In genomic region chr2:188294547-188294946, GRCh38 we compare ENCODE assay signal across 11 cellular contexts. TPM values are rescaled to one million over a fixed set of nuclear protein-coding genes. Genes with fewer than 3 reads are reported as not detected.
DNase-seq lines count a peak whose midpoint lies in the region; ATAC-seq, FAIRE-seq and TF ChIP-seq lines count a peak whose summit lies in the region.
"Had no signal": no experiment of that assay in that cellular context is flagged by ENCODE, and none has a peak within 500 bp of the region (broad histone marks: within the 10 kb centered on the region; RNA-seq: fewer than 3 reads in every experiment).

No MANE protein-coding gene starts in this region.

- H3K27ac Mint-ChIP-seq in WTC11: peak overlapping the region; percentile 94

- ATAC-seq in WTC11 (no peak), right cardiac atrium (no peak), left lobe of liver (no peak), HG02678 (IDR thresholded peaks at IDR 0.05; ENCODE audit: unreplicated experiment) (no peak)

- H3K4me1 Mint-ChIP-seq in WTC11: peaks cover 43% of the 10 kb centered on the region

- FAIRE-seq in G401.6 (lab: Jason Lieb, UNC): peak; percentile 99
- no peak for FAIRE-seq in frontal cortex (lab: Jason Lieb, UNC)

- H3K4me1 ChIP-seq in right cardiac atrium (ENCODE audit: control insufficient read depth, insufficient read depth, low read length): no peaks in the 10 kb centered on the region

- peaks cover 18% of the 10 kb centered on the region for H3K36me3 Mint-ChIP-seq in WTC11

- CTCF ChIA-PET in WTC11 (lab: Charles Lee): no interaction called here

- no peak overlapping the region for H3K27ac ChIP-seq in right cardiac atrium (ENCODE audit: low read length)

- TF ChIP-seq CTCF in WTC11 (IDR thresholded peaks at IDR 0.05): no peak
- no peak for TF ChIP-seq CTCF in retinal pigment epithelial cell (conservative IDR thresholded peaks at IDR 0.05; ENCODE audit: low read depth, low read length)

- H3K4me3 Mint-ChIP-seq in WTC11: peak overlapping the region; percentile 89

- 52% methylated on average over 1 of the region's 1 CpG for WGBS in right cardiac atrium

- H3K27me3 Mint-ChIP-seq in WTC11 (ENCODE audit: low read depth): no peaks in the 10 kb centered on the region

- intact Hi-C loops in right cardiac atrium (cut with DNase I): no loop called here

- no peaks in the 10 kb centered on the region for H3K9me3 ChIP-seq in right cardiac atrium (ENCODE audit: control insufficient read depth, low read length)

- H3K27me3 ChIP-seq in right cardiac atrium (ENCODE audit: control insufficient read depth, insufficient read depth): no peaks in the 10 kb centered on the region

- DNase-seq in WTC11 (ENCODE audit: low spot score) (no peak), right cardiac atrium (no peak), retinal pigment epithelial cell (ENCODE audit: low read depth) (no peak), D341Med (ENCODE audit: low spot score) (no peak), left lobe of liver (ENCODE audit: low spot score) (no peak), frontal cortex (ENCODE audit: low spot score in 2 of 2) (no peak)
- DNase-seq: activated CD8-positive, alpha-beta memory T cell treated with anti-CD3 and anti-CD28 coated beads for 24 hours; DND-41; NCI-H1092 treated with DMSO at 0.1 percent for 48 hours had no signal

- peaks cover 12% of the 10 kb centered on the region for H3K9me3 Mint-ChIP-seq in WTC11

- peak overlapping the region; percentile 62 for H3K4me3 ChIP-seq in right cardiac atrium (ENCODE audit: low read length)
- H3K4me3 ChIP-seq in retinal pigment epithelial cell (ENCODE audit: low read length): peak overlapping the region; percentile 76

- POLR2A ChIA-PET in WTC11 (lab: Charles Lee): interaction anchor here (2.9 kb wide), 1 partner anchor 16 kb away, joined by 24 read pairs; no protein-coding TSS in a partner anchor

TF ChIP-seq in WTC11, 78 proteins besides CTCF, POLR2A, EP300 and RAD21:
- TF ChIP-seq SMAD3 (CRISPR knock-in tag; IDR thresholded peaks at IDR 0.05; ENCODE audit: borderline replicate concordance) (no peak), ZNF121 (CRISPR knock-in tag; IDR thresholded peaks at IDR 0.05) (no peak), NR3C1 (CRISPR knock-in tag; conservative IDR thresholded peaks at IDR 0.05; ENCODE audit: low read depth) (no peak), ZNF416 (CRISPR knock-in tag; IDR thresholded peaks at IDR 0.05) (no peak), FOXJ3 (CRISPR knock-in tag; IDR thresholded peaks at IDR 0.05; ENCODE audit: borderline replicate concordance) (no peak), ZNF281 (CRISPR knock-in tag; IDR thresholded peaks at IDR 0.05) (no peak), ZBTB43 (CRISPR knock-in tag; IDR thresholded peaks at IDR 0.05) (no peak)

RNA-seq across cellular contexts. Expression of gene GULP1, which starts 2.9 kb away (rescaled TPM):
- total RNA-seq in WTC11 (2021) (75.1 to 82.1 TPM (median 80.5 TPM) in 3 replicates), right cardiac atrium (10 to 100 TPM in 3 of 4 donors, 1 to 10 TPM in 1; 8.7 to 14.4 (median 12.0) TPM), left lobe of liver (1.2 TPM), frontal cortex (51.4 TPM)
- 3.5 TPM for polyA plus RNA-seq in right cardiac atrium
